Comparison of ENCODE assay signal across 18 cellular contexts in the genomic region with DNA sequence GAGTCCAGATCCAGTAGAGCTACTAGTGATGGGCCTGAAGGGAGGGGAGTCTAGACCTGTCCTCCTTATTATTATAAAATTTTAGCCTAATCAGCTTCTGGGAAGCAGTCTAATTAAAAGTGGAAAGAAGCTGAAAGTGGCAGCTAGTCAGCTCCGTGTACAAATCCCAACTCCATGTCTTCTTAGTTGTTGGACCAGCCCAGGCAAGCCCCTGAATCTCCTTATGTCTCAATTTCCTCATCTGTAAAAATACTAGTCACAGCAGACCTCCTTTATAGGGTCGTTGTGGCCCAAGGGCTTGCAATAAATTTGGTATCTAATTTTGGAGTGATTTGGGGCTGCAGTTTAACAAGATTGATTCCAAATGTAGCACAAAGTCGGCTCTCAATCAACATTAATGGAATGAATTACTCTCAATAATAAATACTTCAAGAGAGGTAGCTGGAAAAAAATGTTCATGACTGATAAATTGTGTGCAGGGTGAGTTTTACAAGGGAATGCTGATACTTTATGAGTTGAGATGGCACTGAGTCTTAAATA.
A peak's percentile ranks its signal among the peaks of the same experiment; 100 is the strongest.
DNase-seq lines count a peak whose midpoint lies in the region; ATAC-seq and TF ChIP-seq lines count a peak whose summit lies in the region.
"Had no signal": no experiment of that assay in that cellular context is flagged by ENCODE, and none has a peak within 500 bp of the region (broad histone marks: within the 10 kb centered on the region; RNA-seq: fewer than 3 reads in every experiment).

No MANE protein-coding gene starts in this region.

- no peak overlapping the region for H2BK5ac ChIP-seq in IMR-90 (ENCODE audit: low read depth, low read length, poor library complexity, severe bottlenecking)

- no peak overlapping the region for H3K9ac ChIP-seq in IMR-90 (ENCODE audit: low read depth, low read length)
- H3K9ac ChIP-seq in PC-3 (ENCODE audit: low read length) = no peak overlapping the region

- peak overlapping the region; percentile 75 for H2BK120ac ChIP-seq in IMR-90 (ENCODE audit: low read depth, low read length)

- no peaks in the 10 kb centered on the region for H3K9me3 ChIP-seq in IMR-90 (ENCODE audit: control insufficient read depth, insufficient read depth, low read length)
- no peaks in the 10 kb centered on the region for H3K9me3 ChIP-seq in prostate gland
- H3K9me3 ChIP-seq in PC-3 (ENCODE audit: low read length) = no peaks in the 10 kb centered on the region
- H3K9me3 ChIP-seq: BE2C, SJCRH30 had no signal

- no peak overlapping the region for H3K27ac ChIP-seq in IMR-90 (ENCODE audit: insufficient read depth, low read length)
- H3K27ac ChIP-seq in prostate gland = no peak overlapping the region
- H3K27ac ChIP-seq in PC-3 (ENCODE audit: low read length) = no peak overlapping the region
- H3K27ac ChIP-seq: 22Rv1, SJCRH30 had no signal

- peak overlapping the region; percentile 59; the same call in 1 of the 2 replicates for H3K14ac ChIP-seq in IMR-90 (replicated peaks; ENCODE audit: low read depth, low read length)

- no CpG with 5 or more reads among the region's 3 CpGs for WGBS in IMR-90 (ENCODE audit: extremely low coverage in 2 of 2, insufficient read length in 1 of 2), 2 experiments
- 26% methylated on average over 3 of the region's 3 CpGs for WGBS in prostate gland

- CTCF ChIA-PET in IMR-90 (lab: Yijun Ruan, JAX) (interaction anchor here (1.0 kb wide), 1 partner anchor 294 kb away, joined by 3 read pairs; no protein-coding TSS in a partner anchor), PC-3 (lab: Charles Lee) (interaction anchor here (0.6 kb wide), 1 partner anchor 1053 kb away, joined by 6 read pairs; no protein-coding TSS in a partner anchor)

- H3K56ac ChIP-seq in IMR-90 (ENCODE audit: extremely low read depth, insufficient read depth, low read length) = no peak overlapping the region

- DNase-seq in DMS 273 (lab: John Stamatoyannopoulos, UW; ENCODE audit: unreplicated experiment) (peak; percentile 45), DMS 273 treated with DMSO at 0.1 percent for 48 hours (lab: John Stamatoyannopoulos, UW) (no peak), IMR-90 (no peak), epithelial cell of esophagus (ENCODE audit: low read depth) (peak; percentile 59), prostate gland (ENCODE audit: low spot score) (peak; percentile 24), PC-3 (no peak), ecto neural progenitor cell (ENCODE audit: low spot score) (no peak)
- DNase-seq in activated naive CD4-positive, alpha-beta T cell treated with anti-CD3 and anti-CD28 coated beads, Interleukin-2, amount 50 U/mL, for 72 hours (ENCODE audit: low spot score in 2 of 2) = no peak
- DNase-seq: BE2C; CD8-positive, alpha-beta T cell; DMS79 treated with DMSO at 0.1 percent for 48 hours; KG1; NCI-H1436 treated with DMSO at 0.1 percent for 48 hours; NCI-H2081 treated with DMSO at 0.1 percent for 48 hours; NCI-H526 treated with DMSO at 0.1 percent for 48 hours; SJCRH30 had no signal

- H3K9me1 ChIP-seq in IMR-90 (ENCODE audit: insufficient read depth, low read length) = peaks cover 6% of the 10 kb centered on the region

- H2AK9ac ChIP-seq in IMR-90 (replicated peaks; ENCODE audit: low read depth, low read length, poor library complexity) = no peak overlapping the region

- H3K4me2 ChIP-seq in IMR-90 (ENCODE audit: low read depth, low read length) (no peak overlapping the region), PC-3 (ENCODE audit: low read length) (no peak overlapping the region)

- no peak overlapping the region; the same call in 1 of the 2 replicates for H4K5ac ChIP-seq in IMR-90 (ENCODE audit: low read depth, low read length)

- POLR2A ChIA-PET in IMR-90 (lab: Charles Lee; ENCODE audit: unreplicated experiment) = no interaction called here
- POLR2A ChIA-PET in PC-3 (lab: Charles Lee; ENCODE audit: unreplicated experiment) = no interaction called here

- BruUV-seq in IMR-90 (replicated peaks; lab: Mats Ljungman, UMichigan) (no TSS peak), PC-3 (replicated peaks; lab: Mats Ljungman, UMichigan) (no TSS peak)

- H2AK5ac ChIP-seq in IMR-90 (ENCODE audit: low read depth, low read length) = peak overlapping the region; percentile 90

- dilution Hi-C loops in IMR-90 (cut with HindIII; ENCODE audit: low sequenced_read_pairs, unreplicated experiment) = loop anchor here (25.0 kb wide), 1 partner anchor 297 kb away; no protein-coding TSS in a partner anchor

- in situ Hi-C loops in IMR-90 (cut with MboI; ENCODE audit: low sequenced_read_pairs) = loop anchor here (5.0 kb wide), 1 partner anchor 282 kb away; no protein-coding TSS in a partner anchor

- peak overlapping the region; percentile 79 for H3K4ac ChIP-seq in IMR-90 (ENCODE audit: low read depth, low read length)

- peak overlapping the region; percentile 67; the same call in 1 of the 2 replicates for H2BK20ac ChIP-seq in IMR-90 (ENCODE audit: low read depth, low read length)

- no peak overlapping the region for H3K27ac Mint-ChIP-seq in activated naive CD4-positive, alpha-beta T cell treated with anti-CD3 and anti-CD28 coated beads, Interleukin-2, amount 50 U/mL, for 72 hours
- H3K27ac Mint-ChIP-seq: CD8-positive, alpha-beta T cell had no signal

- H2AFZ ChIP-seq in IMR-90 (replicated peaks; ENCODE audit: low read length, poor library complexity) = no peak overlapping the region
- H2AFZ ChIP-seq in PC-3 (ENCODE audit: low read length) = no peak overlapping the region

- ATAC-seq in IMR-90 (ENCODE audit: low read depth) (no peak), PC-3 (no peak)
- ATAC-seq in activated naive CD4-positive, alpha-beta T cell treated with anti-CD3 and anti-CD28 coated beads, Interleukin-2, amount 50 U/mL, for 72 hours = no peak
- ATAC-seq: CD8-positive, alpha-beta T cell; HCT116 had no signal

- no peaks in the 10 kb centered on the region for H4K20me1 ChIP-seq in IMR-90 (ENCODE audit: insufficient read depth, low read length)
- no peaks in the 10 kb centered on the region for H4K20me1 ChIP-seq in PC-3 (ENCODE audit: low read length)

- peak overlapping the region; percentile 53 for H4K91ac ChIP-seq in IMR-90 (ENCODE audit: insufficient read depth, low read depth, low read length)

- no peaks in the 10 kb centered on the region for H3K9me3 Mint-ChIP-seq in activated naive CD4-positive, alpha-beta T cell treated with anti-CD3 and anti-CD28 coated beads, Interleukin-2, amount 50 U/mL, for 72 hours
- H3K9me3 Mint-ChIP-seq: CD8-positive, alpha-beta T cell had no signal

- H3K79me1 ChIP-seq in IMR-90 (ENCODE audit: low read depth in 1 of 2, low read length in 2 of 2) = no peaks in the 10 kb centered on the region; a peak in 1 of 4 replicates

- no peaks in the 10 kb centered on the region for H3K79me2 ChIP-seq in PC-3 (ENCODE audit: low read length)

- H4K8ac ChIP-seq in IMR-90 (ENCODE audit: low read depth in 2 of 2, low read length in 2 of 2) = peak overlapping the region in 1 of 2 experiments; percentile 57; a peak in 2 of 4 replicates

- TF ChIP-seq CTCF in IMR-90 (conservative IDR thresholded peaks at IDR 0.05; ENCODE audit: low read depth, low read length) (no peak), epithelial cell of esophagus (IDR thresholded peaks at IDR 0.05; ENCODE audit: insufficient read depth, low read depth, low read length, missing control alignments) (no peak), prostate gland (IDR thresholded peaks at IDR 0.05) (no peak), PC-3 (conservative IDR thresholded peaks at IDR 0.05; ENCODE audit: low read depth, low read length) (no peak)

- H3K36me3 Mint-ChIP-seq in activated naive CD4-positive, alpha-beta T cell treated with anti-CD3 and anti-CD28 coated beads, Interleukin-2, amount 50 U/mL, for 72 hours = no peaks in the 10 kb centered on the region
- H3K36me3 Mint-ChIP-seq: CD8-positive, alpha-beta T cell had no signal

- H2BK15ac ChIP-seq in IMR-90 (ENCODE audit: low read depth, low read length) = no peak overlapping the region; the same call in 2 of the 3 replicates

- H3K4me3 ChIP-seq in IMR-90 (ENCODE audit: insufficient read depth, low read depth, low read length) (no peak overlapping the region), epithelial cell of esophagus (ENCODE audit: low read length) (no peak overlapping the region), prostate gland (no peak overlapping the region), PC-3 (ENCODE audit: low read length) (no peak overlapping the region)
- H3K4me3 ChIP-seq: SJCRH30 had no signal

- no peaks in the 10 kb centered on the region for H3F3A ChIP-seq in PC-3 (ENCODE audit: low read length, unreplicated experiment)

- intact Hi-C loops in IMR-90 (cut with micrococcal nuclease) (no loop called here), prostate gland (cut with DNase I) (no loop called here), PC-3 (cut with micrococcal nuclease) (loop anchor here (5.0 kb wide), 3 partner anchors 37 to 182 kb away; no protein-coding TSS in a partner anchor)

- TF ChIP-seq POLR2A in IMR-90 (IDR thresholded peaks at IDR 0.05; ENCODE audit: low read depth, low read length) = no peak
- no peak for TF ChIP-seq POLR2A in prostate gland (IDR thresholded peaks at IDR 0.05)

- H3K23ac ChIP-seq in IMR-90 (ENCODE audit: low read depth, low read length) = no peak overlapping the region

- TF ChIP-seq RAD21 in IMR-90 (IDR thresholded peaks at IDR 0.05; ENCODE audit: low read length) = no peak

- peak overlapping the region; percentile 63; the same call in 1 of the 2 replicates for H3K18ac ChIP-seq in IMR-90 (ENCODE audit: low read depth, low read length)

- H3K9me2 ChIP-seq in PC-3 (replicated peaks; ENCODE audit: low read length) = no peaks in the 10 kb centered on the region

- peaks cover 12% of the 10 kb centered on the region for H3K4me1 ChIP-seq in IMR-90 (ENCODE audit: control insufficient read depth, insufficient read depth, low read length)
- H3K4me1 ChIP-seq in prostate gland (replicated peaks) = no peaks in the 10 kb centered on the region
- no peaks in the 10 kb centered on the region for H3K4me1 ChIP-seq in PC-3 (ENCODE audit: insufficient read depth, low read length)
- H3K4me1 ChIP-seq: SJCRH30 had no signal

- H3K36me3 ChIP-seq in IMR-90 (ENCODE audit: control insufficient read depth, insufficient read depth, low read length) = no peaks in the 10 kb centered on the region
- H3K36me3 ChIP-seq in prostate gland = no peaks in the 10 kb centered on the region
- H3K36me3 ChIP-seq in PC-3 (ENCODE audit: low read depth, low read length) = no peaks in the 10 kb centered on the region
- H3K36me3 ChIP-seq: BE2C, SJCRH30 had no signal

- no peaks in the 10 kb centered on the region for H3K27me3 ChIP-seq in IMR-90 (ENCODE audit: control insufficient read depth, insufficient read depth, low read length)
- no peaks in the 10 kb centered on the region for H3K27me3 ChIP-seq in prostate gland (replicated peaks; ENCODE audit: insufficient read depth)
- H3K27me3 ChIP-seq in PC-3 (ENCODE audit: low read length) = no peaks in the 10 kb centered on the region
- H3K27me3 ChIP-seq: BE2C, SJCRH30 had no signal

TF ChIP-seq in IMR-90, 13 proteins besides CTCF, POLR2A, EP300 and RAD21 (continues in another document):
- TF ChIP-seq CHD1 (IDR thresholded peaks at IDR 0.05; ENCODE audit: low read depth, low read length) (no peak), MAZ (IDR thresholded peaks at IDR 0.05; ENCODE audit: borderline replicate concordance, low read depth, low read length) (no peak), RCOR1 (IDR thresholded peaks at IDR 0.05; ENCODE audit: insufficient replicate concordance, low read length) (no peak), SMC3 (IDR thresholded peaks at IDR 0.05; ENCODE audit: low read depth, low read length) (no peak), FOS (IDR thresholded peaks at IDR 0.05; ENCODE audit: low read depth, low read length) (no peak)

Comparison
In these comparisons a context has a peak if more than half of its experiments do, and no peak if none do; other contexts are left out.
1. DNase-seq: peak in DMS 273 (single experiment), epithelial cell of esophagus (single experiment) and prostate gland (single experiment); none in DMS 273 treated with DMSO at 0.1 percent for 48 hours (single experiment), IMR-90 (single experiment), activated naive CD4-positive, alpha-beta T cell treated with anti-CD3 and anti-CD28 coated beads, Interleukin-2, amount 50 U/mL, for 72 hours (0 of 2), PC-3 (single experiment) and ecto neural progenitor cell (single experiment).